Comparison of ENCODE assay signal across 20 cellular contexts in genomic region chr4:3250438-3250955, GRCh38. TPM values are rescaled to one million over a fixed set of nuclear protein-coding genes. Genes with fewer than 3 reads are reported as not detected.
A peak's percentile ranks its signal among the peaks of the same experiment; 100 is the strongest.
DNase-seq lines count a peak whose midpoint lies in the region; ATAC-seq and TF ChIP-seq lines count a peak whose summit lies in the region.
"Had no signal": no experiment of that assay in that cellular context is flagged by ENCODE, and none has a peak within 500 bp of the region (broad histone marks: within the 10 kb centered on the region; RNA-seq: fewer than 3 reads in every experiment).

No MANE protein-coding gene starts in this region.

- H3K27me3 ChIP-seq in GM23338 (ENCODE audit: insufficient read depth), result no peaks in the 10 kb centered on the region
- H3K27me3 ChIP-seq in neural cell (ENCODE audit: insufficient read depth, low read depth, low read length), result no peaks in the 10 kb centered on the region
- H3K27me3 ChIP-seq: tibial artery had no signal

- H3K9me3 Mint-ChIP-seq in GM23338 (no peaks in the 10 kb centered on the region; the same call in 2 of the 3 replicates), glutamatergic neuron (ENCODE audit: unreplicated experiment) (peaks cover 6% of the 10 kb centered on the region)
- H3K9me3 Mint-ChIP-seq: activated naive CD8-positive, alpha-beta T cell treated with anti-CD3 and anti-CD28 coated beads for 36 hours; effector memory CD8-positive, alpha-beta T cell had no signal

- H2AFZ ChIP-seq in GM23338, result 0 out of 2 replicates have a peak overlapping the region, but pooled peaks have one; percentile 52
- H2AFZ ChIP-seq in neural cell (ENCODE audit: low read depth, low read length), result no peak overlapping the region

- H3K4me1 Mint-ChIP-seq in GM23338 (peaks cover 6% of the 10 kb centered on the region; the same call in 2 of the 3 replicates), glutamatergic neuron (ENCODE audit: low read depth, unreplicated experiment) (peaks cover 3% of the 10 kb centered on the region)
- H3K4me1 Mint-ChIP-seq: activated naive CD8-positive, alpha-beta T cell treated with anti-CD3 and anti-CD28 coated beads for 36 hours; B cell had no signal

- H3F3A ChIP-seq in GM23338 (replicated peaks; ENCODE audit: low read depth) (no peaks in the 10 kb centered on the region), neural cell (ENCODE audit: insufficient read depth, low read length, poor library complexity, severe bottlenecking) (peaks cover 5% of the 10 kb centered on the region)

- H3K79me2 ChIP-seq in GM23338 (replicated peaks; ENCODE audit: insufficient read depth) (no peaks in the 10 kb centered on the region), neural cell (replicated peaks; ENCODE audit: insufficient read depth, low read length) (no peaks in the 10 kb centered on the region)

- H3K9me2 ChIP-seq in GM23338 (ENCODE audit: insufficient read depth), result no peaks in the 10 kb centered on the region
- H3K9me2 ChIP-seq in neural cell (ENCODE audit: insufficient read depth, low read length), result no peaks in the 10 kb centered on the region

- H3K27ac ChIP-seq in GM23338 (ENCODE audit: low read depth) (no peak overlapping the region), neural cell (ENCODE audit: low read length) (peak overlapping the region; percentile 96)
- H3K27ac ChIP-seq: SK-N-MC, tibial artery had no signal

- DNase-seq in COLO668 (lab: John Stamatoyannopoulos, UW; ENCODE audit: unreplicated experiment) (peak; percentile 30), GM23338 (ENCODE audit: low spot score) (peak; percentile 68), glutamatergic neuron (peak; percentile 14), NCI-H187 treated with DMSO at 0.1 percent for 48 hours (lab: John Stamatoyannopoulos, UW) (no peak), DMS 273 (lab: John Stamatoyannopoulos, UW; ENCODE audit: unreplicated experiment) (no peak), NCI-H2227 (lab: John Stamatoyannopoulos, UW; ENCODE audit: unreplicated experiment) (no peak)
- DNase-seq: activated CD4-positive, alpha-beta T cell treated with anti-CD3 and anti-CD28 coated beads, Interleukin-2, amount 50 U/mL, for 4 hours; activated naive CD8-positive, alpha-beta T cell treated with anti-CD3 and anti-CD28 coated beads for 36 hours; activated T-cell treated with anti-CD3 and anti-CD28 coated beads, Interleukin-2, amount 50 U/mL, for 1 hour; effector memory CD8-positive, alpha-beta T cell; KBM-7; mesenchymal stem cell; NCI-H1105; NCI-H524 treated with DMSO at 0.1 percent for 48 hours; stimulated activated CD4-positive, alpha-beta T cell treated with anti-CD3 and anti-CD28 coated beads, Interleukin-4, amount 100 ng/mL, for 24 hours had no signal

- no peak for TF ChIP-seq CTCF in GM23338 (conservative IDR thresholded peaks at IDR 0.05; ENCODE audit: low read depth in 2 of 2)
- no peak for TF ChIP-seq CTCF in glutamatergic neuron (IDR thresholded peaks at IDR 0.05; ENCODE audit: partially characterized antibody, unreplicated experiment)
- no peak for TF ChIP-seq CTCF in neural cell (IDR thresholded peaks at IDR 0.05; ENCODE audit: poor library complexity, severe bottlenecking)

- H3K36me3 ChIP-seq in GM23338 (ENCODE audit: insufficient read depth) (no peaks in the 10 kb centered on the region), neural cell (ENCODE audit: insufficient read depth, low read length) (no peaks in the 10 kb centered on the region)

- no peaks in the 10 kb centered on the region for H3K36me3 Mint-ChIP-seq in GM23338 (ENCODE audit: low read depth)
- no peaks in the 10 kb centered on the region for H3K36me3 Mint-ChIP-seq in glutamatergic neuron (ENCODE audit: unreplicated experiment)
- H3K36me3 Mint-ChIP-seq: activated naive CD8-positive, alpha-beta T cell treated with anti-CD3 and anti-CD28 coated beads for 36 hours had no signal

- H3K4me3 Mint-ChIP-seq in GM23338, result no peak overlapping the region
- H3K4me3 Mint-ChIP-seq in glutamatergic neuron (ENCODE audit: unreplicated experiment), result no peak overlapping the region
- H3K4me3 Mint-ChIP-seq: activated naive CD8-positive, alpha-beta T cell treated with anti-CD3 and anti-CD28 coated beads for 36 hours; B cell; effector memory CD8-positive, alpha-beta T cell had no signal

- H3K27ac Mint-ChIP-seq in GM23338, result peak overlapping the region; percentile 86; the same call in 1 of the 2 replicates
- H3K27ac Mint-ChIP-seq in glutamatergic neuron (ENCODE audit: unreplicated experiment), result no peak overlapping the region
- H3K27ac Mint-ChIP-seq: activated naive CD8-positive, alpha-beta T cell treated with anti-CD3 and anti-CD28 coated beads for 36 hours; B cell had no signal

- ATAC-seq in GM23338 (peak; percentile 91), GM19328 (IDR thresholded peaks at IDR 0.05; ENCODE audit: unreplicated experiment) (no peak)
- ATAC-seq: effector memory CD8-positive, alpha-beta T cell had no signal

- TF ChIP-seq RAD21 in neural cell (conservative IDR thresholded peaks at IDR 0.05), result no peak

- no peaks in the 10 kb centered on the region for H3K9me3 ChIP-seq in neural cell (ENCODE audit: low read length)
- H3K9me3 ChIP-seq: tibial artery had no signal

- H3K9ac ChIP-seq in neural cell (ENCODE audit: low read length), result peak overlapping the region; percentile 73

- TF ChIP-seq EP300 in neural cell (conservative IDR thresholded peaks at IDR 0.05; ENCODE audit: poor library complexity, severe bottlenecking), result no peak

- no peaks in the 10 kb centered on the region for H3K4me1 ChIP-seq in GM23338 (ENCODE audit: insufficient read depth)
- H3K4me1 ChIP-seq: tibial artery had no signal

- H3K4me2 ChIP-seq in GM23338 (no peak overlapping the region), neural cell (ENCODE audit: low read length) (no peak overlapping the region)

- H3K27me3 Mint-ChIP-seq in GM23338 (ENCODE audit: insufficient read depth, low read depth, poor library complexity), result no peaks in the 10 kb centered on the region
- H3K27me3 Mint-ChIP-seq in glutamatergic neuron (ENCODE audit: unreplicated experiment), result peaks cover 7% of the 10 kb centered on the region
- H3K27me3 Mint-ChIP-seq: activated naive CD8-positive, alpha-beta T cell treated with anti-CD3 and anti-CD28 coated beads for 36 hours; B cell; effector memory CD8-positive, alpha-beta T cell had no signal

- no peak overlapping the region for H3K4me3 ChIP-seq in GM23338
- peak overlapping the region; percentile 53 for H3K4me3 ChIP-seq in neural cell (ENCODE audit: low read length)
- H3K4me3 ChIP-seq: SK-N-MC, tibial artery had no signal

- no peaks in the 10 kb centered on the region for H4K20me1 ChIP-seq in GM23338 (replicated peaks; ENCODE audit: insufficient read depth)
- no peaks in the 10 kb centered on the region for H4K20me1 ChIP-seq in neural cell (ENCODE audit: insufficient read depth)

TF ChIP-seq in neural cell, 6 proteins besides CTCF, POLR2A, EP300 and RAD21:
- TF ChIP-seq TAF1 (IDR thresholded peaks at IDR 0.05; ENCODE audit: low read depth) (no peak), POLR2AphosphoS5 (IDR thresholded peaks at IDR 0.05) (no peak)

RNA-seq across cellular contexts. Expression of gene MSANTD1, which starts 1.5 kb away (rescaled TPM):
- total RNA-seq in GM23338 (2014; rRNA removed; shearing (Covaris generic)), result 1.0 and 1.2 TPM in 2 replicates
- polyA plus RNA-seq in GM23338 (2016; fragmentation: Nextera tagmentation; extraction: Ambion mirVana) (0.29 and 0.31 TPM in 2 replicates), neural cell (12.7 and 15.8 TPM in 2 replicates)
- total RNA-seq in glutamatergic neuron (ENCODE audit: unreplicated experiment), result 2.6 TPM
- 12.7 and 13.4 TPM in 2 replicates for polyA minus RNA-seq in neural cell

RNA-seq across cellular contexts. Expression of gene RGS12, which starts 42.3 kb away (rescaled TPM):
- 13.4 and 19.0 TPM in 2 replicates for total RNA-seq in GM23338 (2014; rRNA removed; shearing (Covaris generic))
- 8.0 and 8.2 TPM in 2 replicates for polyA plus RNA-seq in GM23338 (2016; fragmentation: Nextera tagmentation; extraction: Ambion mirVana)
- 107 TPM for total RNA-seq in glutamatergic neuron (ENCODE audit: unreplicated experiment)
- polyA plus RNA-seq in neural cell, result 62.9 and 66.4 TPM in 2 replicates
- 87.6 and 88.4 TPM in 2 replicates for polyA minus RNA-seq in neural cell

Comparison
In these comparisons a context has a peak if more than half of its experiments do, and no peak if none do; other contexts are left out.
1. DNase-seq: peak in COLO668 (single experiment), GM23338 (single experiment) and glutamatergic neuron (single experiment); none in NCI-H187 treated with DMSO at 0.1 percent for 48 hours (single experiment), DMS 273 (single experiment) and NCI-H2227 (single experiment).